ENCODE assay signal across 1 cellular context in the genomic region with DNA sequence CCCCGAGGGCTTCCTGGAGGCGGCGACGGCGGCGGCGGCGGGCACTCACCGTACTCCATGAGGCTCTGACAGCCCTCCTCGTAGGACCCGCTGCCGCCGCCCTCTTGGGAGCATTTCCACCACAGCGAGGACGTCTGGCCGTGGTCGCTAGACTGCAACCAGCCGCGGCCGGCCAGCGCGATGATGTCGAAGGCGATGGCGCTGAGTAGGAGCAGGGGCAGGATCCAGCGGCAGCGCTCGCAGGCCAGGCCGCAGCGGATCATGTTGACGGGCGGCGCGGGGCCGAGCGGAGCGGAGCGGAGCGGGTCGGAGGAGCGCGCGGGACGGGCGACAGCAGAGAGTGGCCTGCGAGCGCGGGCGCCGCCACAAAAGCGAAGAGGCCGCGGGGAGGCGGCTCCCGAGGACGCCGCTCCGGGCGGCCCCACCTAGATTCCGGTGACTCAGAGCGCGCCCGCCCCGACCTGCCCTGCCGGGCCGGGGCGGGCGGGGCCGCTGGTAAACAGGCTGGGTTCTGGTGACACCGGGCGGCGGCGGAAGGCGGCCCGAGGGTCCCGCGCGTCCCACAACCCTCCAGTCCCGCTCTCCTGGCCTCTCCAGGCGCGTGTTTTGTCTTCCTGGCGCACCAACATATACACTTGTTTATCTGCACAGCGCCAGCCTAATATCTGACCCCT.
A peak's percentile ranks its signal among the peaks of the same experiment; 100 is the strongest.
TF ChIP-seq lines count a peak whose summit lies in the region.

Gene PERP, minus strand, starts transcription at position 342 of the 674 bp plus-strand sequence. Its CDS starts 79 bp downstream, at position 263.

TF ChIP-seq in HEK293, 187 proteins besides CTCF, POLR2A, EP300 and RAD21 (continued from another document and continues in another):
- TF ChIP-seq, protein P1, sequence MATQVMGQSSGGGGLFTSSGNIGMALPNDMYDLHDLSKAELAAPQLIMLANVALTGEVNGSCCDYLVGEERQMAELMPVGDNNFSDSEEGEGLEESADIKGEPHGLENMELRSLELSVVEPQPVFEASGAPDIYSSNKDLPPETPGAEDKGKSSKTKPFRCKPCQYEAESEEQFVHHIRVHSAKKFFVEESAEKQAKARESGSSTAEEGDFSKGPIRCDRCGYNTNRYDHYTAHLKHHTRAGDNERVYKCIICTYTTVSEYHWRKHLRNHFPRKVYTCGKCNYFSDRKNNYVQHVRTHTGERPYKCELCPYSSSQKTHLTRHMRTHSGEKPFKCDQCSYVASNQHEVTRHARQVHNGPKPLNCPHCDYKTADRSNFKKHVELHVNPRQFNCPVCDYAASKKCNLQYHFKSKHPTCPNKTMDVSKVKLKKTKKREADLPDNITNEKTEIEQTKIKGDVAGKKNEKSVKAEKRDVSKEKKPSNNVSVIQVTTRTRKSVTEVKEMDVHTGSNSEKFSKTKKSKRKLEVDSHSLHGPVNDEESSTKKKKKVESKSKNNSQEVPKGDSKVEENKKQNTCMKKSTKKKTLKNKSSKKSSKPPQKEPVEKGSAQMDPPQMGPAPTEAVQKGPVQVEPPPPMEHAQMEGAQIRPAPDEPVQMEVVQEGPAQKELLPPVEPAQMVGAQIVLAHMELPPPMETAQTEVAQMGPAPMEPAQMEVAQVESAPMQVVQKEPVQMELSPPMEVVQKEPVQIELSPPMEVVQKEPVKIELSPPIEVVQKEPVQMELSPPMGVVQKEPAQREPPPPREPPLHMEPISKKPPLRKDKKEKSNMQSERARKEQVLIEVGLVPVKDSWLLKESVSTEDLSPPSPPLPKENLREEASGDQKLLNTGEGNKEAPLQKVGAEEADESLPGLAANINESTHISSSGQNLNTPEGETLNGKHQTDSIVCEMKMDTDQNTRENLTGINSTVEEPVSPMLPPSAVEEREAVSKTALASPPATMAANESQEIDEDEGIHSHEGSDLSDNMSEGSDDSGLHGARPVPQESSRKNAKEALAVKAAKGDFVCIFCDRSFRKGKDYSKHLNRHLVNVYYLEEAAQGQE (tag by site-specific recombination; IDR thresholded peaks at IDR 0.05): peak; percentile 46; the same call in 1 of the 2 replicates
- TF ChIP-seq OVOL3 (tag by site-specific recombination; IDR thresholded peaks at IDR 0.05) (no peak), HOXD13 (CRISPR knock-in tag; IDR thresholded peaks at IDR 0.05; ENCODE audit: borderline replicate concordance) (no peak), ZNF341 (tag by site-specific recombination; IDR thresholded peaks at IDR 0.05; ENCODE audit: low read depth) (no peak), ZNF311 (tag by site-specific recombination; IDR thresholded peaks at IDR 0.05; ENCODE audit: borderline replicate concordance) (no peak), ZIC2 (tag by site-specific recombination; IDR thresholded peaks at IDR 0.05) (no peak; the same call in 1 of the 2 replicates), ZNF324 (tag by site-specific recombination; IDR thresholded peaks at IDR 0.05) (peak; percentile 69; the same call in 1 of the 2 replicates), ZNF114 (tag by site-specific recombination; IDR thresholded peaks at IDR 0.05) (no peak), ZNF473 (tag by site-specific recombination; IDR thresholded peaks at IDR 0.05) (no peak), ZNF707 (tag by site-specific recombination; IDR thresholded peaks at IDR 0.05) (no peak), KLF10 (tag by site-specific recombination; IDR thresholded peaks at IDR 0.05) (no peak), ZNF23 (tag by site-specific recombination; IDR thresholded peaks at IDR 0.05; ENCODE audit: borderline replicate concordance) (no peak), ZNF132 (tag by site-specific recombination; IDR thresholded peaks at IDR 0.05; ENCODE audit: borderline replicate concordance) (no peak), ZNF302 (tag by site-specific recombination; IDR thresholded peaks at IDR 0.05; ENCODE audit: low read depth) (no peak), MYNN (tag by site-specific recombination; IDR thresholded peaks at IDR 0.05; ENCODE audit: borderline replicate concordance) (peak; percentile 31), ZBTB49 (tag by site-specific recombination; IDR thresholded peaks at IDR 0.05; ENCODE audit: low read depth) (no peak), PRDM1 (tag by site-specific recombination; IDR thresholded peaks at IDR 0.05) (no peak), ZNF776 (tag by site-specific recombination; IDR thresholded peaks at IDR 0.05; ENCODE audit: borderline replicate concordance) (no peak), ZNF518A (tag by site-specific recombination; conservative IDR thresholded peaks at IDR 0.05; ENCODE audit: low read depth) (no peak), ZNF843 (tag by site-specific recombination; IDR thresholded peaks at IDR 0.05) (no peak), ZNF624 (tag by site-specific recombination; IDR thresholded peaks at IDR 0.05) (no peak), ZNF654 (tag by site-specific recombination; IDR thresholded peaks at IDR 0.05; ENCODE audit: low read depth) (no peak), ZBTB26 (tag by site-specific recombination; optimal IDR thresholded peaks at IDR 0.05) (peak; percentile 99), TCF7L2 (IDR thresholded peaks at IDR 0.05; ENCODE audit: borderline replicate concordance, low read depth, low read length) (no peak), ZFP3 (tag by site-specific recombination; IDR thresholded peaks at IDR 0.05; ENCODE audit: low read depth) (no peak), REPIN1 (tag by site-specific recombination; IDR thresholded peaks at IDR 0.05; ENCODE audit: low read depth) (0 out of 2 replicates have a peak, but pooled peaks have one; percentile 38), ZEB2 (tag by site-specific recombination; IDR thresholded peaks at IDR 0.05) (peak; percentile 48)
- TF ChIP-seq, protein P2, sequence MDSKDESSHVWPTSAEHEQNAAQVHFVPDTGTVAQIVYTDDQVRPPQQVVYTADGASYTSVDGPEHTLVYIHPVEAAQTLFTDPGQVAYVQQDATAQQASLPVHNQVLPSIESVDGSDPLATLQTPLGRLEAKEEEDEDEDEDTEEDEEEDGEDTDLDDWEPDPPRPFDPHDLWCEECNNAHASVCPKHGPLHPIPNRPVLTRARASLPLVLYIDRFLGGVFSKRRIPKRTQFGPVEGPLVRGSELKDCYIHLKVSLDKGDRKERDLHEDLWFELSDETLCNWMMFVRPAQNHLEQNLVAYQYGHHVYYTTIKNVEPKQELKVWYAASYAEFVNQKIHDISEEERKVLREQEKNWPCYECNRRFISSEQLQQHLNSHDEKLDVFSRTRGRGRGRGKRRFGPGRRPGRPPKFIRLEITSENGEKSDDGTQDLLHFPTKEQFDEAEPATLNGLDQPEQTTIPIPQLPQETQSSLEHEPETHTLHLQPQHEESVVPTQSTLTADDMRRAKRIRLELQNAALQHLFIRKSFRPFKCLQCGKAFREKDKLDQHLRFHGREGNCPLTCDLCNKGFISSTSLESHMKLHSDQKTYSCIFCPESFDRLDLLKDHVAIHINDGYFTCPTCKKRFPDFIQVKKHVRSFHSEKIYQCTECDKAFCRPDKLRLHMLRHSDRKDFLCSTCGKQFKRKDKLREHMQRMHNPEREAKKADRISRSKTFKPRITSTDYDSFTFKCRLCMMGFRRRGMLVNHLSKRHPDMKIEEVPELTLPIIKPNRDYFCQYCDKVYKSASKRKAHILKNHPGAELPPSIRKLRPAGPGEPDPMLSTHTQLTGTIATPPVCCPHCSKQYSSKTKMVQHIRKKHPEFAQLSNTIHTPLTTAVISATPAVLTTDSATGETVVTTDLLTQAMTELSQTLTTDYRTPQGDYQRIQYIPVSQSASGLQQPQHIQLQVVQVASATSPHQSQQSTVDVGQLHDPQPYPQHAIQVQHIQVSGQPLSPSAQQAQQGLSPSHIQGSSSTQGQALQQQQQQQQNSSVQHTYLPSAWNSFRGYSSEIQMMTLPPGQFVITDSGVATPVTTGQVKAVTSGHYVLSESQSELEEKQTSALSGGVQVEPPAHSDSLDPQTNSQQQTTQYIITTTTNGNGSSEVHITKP (tag by site-specific recombination; IDR thresholded peaks at IDR 0.05): no peak
- TF ChIP-seq, protein P3, sequence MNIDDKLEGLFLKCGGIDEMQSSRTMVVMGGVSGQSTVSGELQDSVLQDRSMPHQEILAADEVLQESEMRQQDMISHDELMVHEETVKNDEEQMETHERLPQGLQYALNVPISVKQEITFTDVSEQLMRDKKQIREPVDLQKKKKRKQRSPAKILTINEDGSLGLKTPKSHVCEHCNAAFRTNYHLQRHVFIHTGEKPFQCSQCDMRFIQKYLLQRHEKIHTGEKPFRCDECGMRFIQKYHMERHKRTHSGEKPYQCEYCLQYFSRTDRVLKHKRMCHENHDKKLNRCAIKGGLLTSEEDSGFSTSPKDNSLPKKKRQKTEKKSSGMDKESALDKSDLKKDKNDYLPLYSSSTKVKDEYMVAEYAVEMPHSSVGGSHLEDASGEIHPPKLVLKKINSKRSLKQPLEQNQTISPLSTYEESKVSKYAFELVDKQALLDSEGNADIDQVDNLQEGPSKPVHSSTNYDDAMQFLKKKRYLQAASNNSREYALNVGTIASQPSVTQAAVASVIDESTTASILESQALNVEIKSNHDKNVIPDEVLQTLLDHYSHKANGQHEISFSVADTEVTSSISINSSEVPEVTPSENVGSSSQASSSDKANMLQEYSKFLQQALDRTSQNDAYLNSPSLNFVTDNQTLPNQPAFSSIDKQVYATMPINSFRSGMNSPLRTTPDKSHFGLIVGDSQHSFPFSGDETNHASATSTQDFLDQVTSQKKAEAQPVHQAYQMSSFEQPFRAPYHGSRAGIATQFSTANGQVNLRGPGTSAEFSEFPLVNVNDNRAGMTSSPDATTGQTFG (tag by site-specific recombination; IDR thresholded peaks at IDR 0.05; ENCODE audit: borderline replicate concordance): no peak
- TF ChIP-seq, protein P4, sequence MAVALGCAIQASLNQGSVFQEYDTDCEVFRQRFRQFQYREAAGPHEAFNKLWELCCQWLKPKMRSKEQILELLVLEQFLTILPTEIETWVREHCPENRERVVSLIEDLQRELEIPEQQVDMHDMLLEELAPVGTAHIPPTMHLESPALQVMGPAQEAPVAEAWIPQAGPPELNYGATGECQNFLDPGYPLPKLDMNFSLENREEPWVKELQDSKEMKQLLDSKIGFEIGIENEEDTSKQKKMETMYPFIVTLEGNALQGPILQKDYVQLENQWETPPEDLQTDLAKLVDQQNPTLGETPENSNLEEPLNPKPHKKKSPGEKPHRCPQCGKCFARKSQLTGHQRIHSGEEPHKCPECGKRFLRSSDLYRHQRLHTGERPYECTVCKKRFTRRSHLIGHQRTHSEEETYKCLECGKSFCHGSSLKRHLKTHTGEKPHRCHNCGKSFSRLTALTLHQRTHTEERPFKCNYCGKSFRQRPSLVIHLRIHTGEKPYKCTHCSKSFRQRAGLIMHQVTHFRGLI (tag by site-specific recombination; IDR thresholded peaks at IDR 0.05): no peak
